In genomic region chr13:24671367-24672117, GRCh38 we compare ENCODE assay signal across 2 cellular contexts.
TF ChIP-seq lines count a peak whose summit lies in the region.

No MANE protein-coding gene starts in this region.

TF ChIP-seq in HCT116, 20 proteins besides CTCF, POLR2A, EP300 and RAD21 (continued from another document):
- TF ChIP-seq SP1 (IDR thresholded peaks at IDR 0.05; ENCODE audit: low read depth) (no peak), EZH2phosphoT487 (IDR thresholded peaks at IDR 0.05; ENCODE audit: borderline replicate concordance) (no peak), ZBTB33 (IDR thresholded peaks at IDR 0.05; ENCODE audit: extremely low read depth, insufficient replicate concordance, low read length) (no peak), POLR2AphosphoS5 (IDR thresholded peaks at IDR 0.05; ENCODE audit: low read depth, low read length) (no peak)

TF ChIP-seq in HepG2, 621 proteins besides CTCF, POLR2A, EP300 and RAD21 (continued from another document):
- TF ChIP-seq PATZ1 (CRISPR knock-in tag; IDR thresholded peaks at IDR 0.05) (no peak), ZMYM3 (CRISPR knock-in tag; IDR thresholded peaks at IDR 0.05) (no peak), MBD4 (IDR thresholded peaks at IDR 0.05; ENCODE audit: borderline replicate concordance, low read length) (no peak), ZNF569 (CRISPR knock-in tag; IDR thresholded peaks at IDR 0.05; ENCODE audit: borderline replicate concordance) (no peak), ZNF407 (CRISPR knock-in tag; IDR thresholded peaks at IDR 0.05; ENCODE audit: not compliant biosample characterization) (no peak), ZNF552 (CRISPR knock-in tag; IDR thresholded peaks at IDR 0.05; ENCODE audit: borderline replicate concordance) (no peak), RELA (CRISPR knock-in tag; IDR thresholded peaks at IDR 0.05) (no peak), ZNF772 (CRISPR knock-in tag; IDR thresholded peaks at IDR 0.05) (no peak), SMC3 (IDR thresholded peaks at IDR 0.05; ENCODE audit: low read length) (peak; percentile 48; the same call in 1 of the 2 replicates), ZNF326 (CRISPR knock-in tag; IDR thresholded peaks at IDR 0.05; ENCODE audit: borderline replicate concordance) (no peak), ZNF251 (CRISPR knock-in tag; IDR thresholded peaks at IDR 0.05) (no peak), ZNF572 (CRISPR knock-in tag; IDR thresholded peaks at IDR 0.05) (no peak), ZSCAN20 (CRISPR knock-in tag; IDR thresholded peaks at IDR 0.05; ENCODE audit: borderline replicate concordance) (0 out of 2 replicates have a peak, but pooled peaks have one; percentile 51), ISL2 (CRISPR knock-in tag; IDR thresholded peaks at IDR 0.05) (no peak), RORA (CRISPR knock-in tag; IDR thresholded peaks at IDR 0.05) (no peak), ZNF24 (IDR thresholded peaks at IDR 0.05) (no peak), KLF11 (CRISPR knock-in tag; IDR thresholded peaks at IDR 0.05) (no peak), MNT (IDR thresholded peaks at IDR 0.05) (no peak), CEBPB (IDR thresholded peaks at IDR 0.05; ENCODE audit: borderline replicate concordance, low read depth, low read length) (0 out of 2 replicates have a peak, but pooled peaks have one; percentile 20), GLMP (CRISPR knock-in tag; IDR thresholded peaks at IDR 0.05; ENCODE audit: borderline replicate concordance) (no peak), ZSCAN31 (CRISPR knock-in tag; IDR thresholded peaks at IDR 0.05; ENCODE audit: low read depth) (no peak), ARID4A (CRISPR knock-in tag; IDR thresholded peaks at IDR 0.05; ENCODE audit: borderline replicate concordance) (no peak), ASH2L (IDR thresholded peaks at IDR 0.05; ENCODE audit: insufficient read length, low read depth, low read length) (no peak), FOXJ3 (CRISPR knock-in tag; IDR thresholded peaks at IDR 0.05; ENCODE audit: borderline replicate concordance) (no peak), HDAC1 (CRISPR knock-in tag; IDR thresholded peaks at IDR 0.05) (no peak), ZFP91 (CRISPR knock-in tag; IDR thresholded peaks at IDR 0.05; ENCODE audit: borderline replicate concordance) (no peak), BHLHE40 (IDR thresholded peaks at IDR 0.05; ENCODE audit: low read length) (peak; percentile 29; the same call in 1 of the 2 replicates), XRCC5 (optimal IDR thresholded peaks at IDR 0.05; ENCODE audit: low read length) (peak; percentile 27), ZNF792 (CRISPR knock-in tag; IDR thresholded peaks at IDR 0.05) (no peak), NONO (IDR thresholded peaks at IDR 0.05) (no peak), NONO (CRISPR knock-in tag; conservative IDR thresholded peaks at IDR 0.05) (no peak), TARDBP (CRISPR knock-in tag; IDR thresholded peaks at IDR 0.05) (no peak), ZNF264 (CRISPR knock-in tag; IDR thresholded peaks at IDR 0.05) (peak; percentile 25; the same call in 1 of the 2 replicates), STAG1 (CRISPR knock-in tag; IDR thresholded peaks at IDR 0.05) (peak; percentile 51), HMGXB4 (CRISPR knock-in tag; IDR thresholded peaks at IDR 0.05; ENCODE audit: borderline replicate concordance in 1 of 2, low read depth in 1 of 2) (0 out of 4 replicates have a peak, but pooled peaks of 1 of the 2 experiments have one; percentile 29)
